Comparison of ENCODE assay signal across 1 cellular context in genomic region chr2:7670905-7671304, GRCh38.
TF ChIP-seq lines count a peak whose summit lies in the region.

No MANE protein-coding gene starts in this region.

TF ChIP-seq in GM23338, 12 proteins besides CTCF, POLR2A, EP300 and RAD21 (continued from another document):
- no peak for TF ChIP-seq ZNF462 (CRISPR knock-in tag; IDR thresholded peaks at IDR 0.05)
TF ChIP-seq in GM23338: peak in this region for 0.
